1 cellular context compared by ENCODE assay signal in the genomic region with DNA sequence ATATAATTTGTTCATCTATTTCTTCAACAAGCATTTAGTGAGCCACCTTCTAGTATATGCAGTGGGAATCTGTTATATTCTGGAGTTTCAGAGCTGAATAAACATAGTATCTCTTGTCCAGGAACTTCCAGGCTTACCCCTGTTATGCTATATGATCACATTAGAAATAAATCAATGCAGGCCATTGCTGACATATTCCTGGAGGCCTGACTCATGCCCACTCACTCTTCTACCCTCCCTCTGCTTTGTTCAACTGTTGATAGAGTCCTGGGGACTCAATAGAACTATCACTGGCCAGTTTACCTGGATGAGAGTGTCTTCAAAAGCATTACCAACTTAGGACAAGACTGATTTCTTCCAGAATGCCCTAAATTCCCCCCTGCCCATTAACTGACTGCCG.
TF ChIP-seq lines count a peak whose summit lies in the region.

No MANE protein-coding gene starts in this region.

TF ChIP-seq in HEK293, 187 proteins besides CTCF, POLR2A, EP300 and RAD21 (continued from another document):
- TF ChIP-seq, protein P1, sequence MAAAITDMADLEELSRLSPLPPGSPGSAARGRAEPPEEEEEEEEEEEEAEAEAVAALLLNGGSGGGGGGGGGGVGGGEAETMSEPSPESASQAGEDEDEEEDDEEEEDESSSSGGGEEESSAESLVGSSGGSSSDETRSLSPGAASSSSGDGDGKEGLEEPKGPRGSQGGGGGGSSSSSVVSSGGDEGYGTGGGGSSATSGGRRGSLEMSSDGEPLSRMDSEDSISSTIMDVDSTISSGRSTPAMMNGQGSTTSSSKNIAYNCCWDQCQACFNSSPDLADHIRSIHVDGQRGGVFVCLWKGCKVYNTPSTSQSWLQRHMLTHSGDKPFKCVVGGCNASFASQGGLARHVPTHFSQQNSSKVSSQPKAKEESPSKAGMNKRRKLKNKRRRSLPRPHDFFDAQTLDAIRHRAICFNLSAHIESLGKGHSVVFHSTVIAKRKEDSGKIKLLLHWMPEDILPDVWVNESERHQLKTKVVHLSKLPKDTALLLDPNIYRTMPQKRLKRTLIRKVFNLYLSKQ (tag by site-specific recombination; IDR thresholded peaks at IDR 0.05; ENCODE audit: borderline replicate concordance): no peak
- TF ChIP-seq ZNF626 (tag by site-specific recombination; IDR thresholded peaks at IDR 0.05) (no peak), ZNF558 (tag by site-specific recombination; IDR thresholded peaks at IDR 0.05) (0 out of 2 replicates have a peak, but pooled peaks have one; percentile 17), SETDB1 (IDR thresholded peaks at IDR 0.05; ENCODE audit: insufficient read length, low read length) (no peak), ZFP41 (tag by site-specific recombination; IDR thresholded peaks at IDR 0.05; ENCODE audit: borderline replicate concordance) (no peak), HOXC10 (CRISPR knock-in tag; IDR thresholded peaks at IDR 0.05) (no peak), ZNF426 (tag by site-specific recombination; IDR thresholded peaks at IDR 0.05) (no peak), YY1 (tag by site-specific recombination; IDR thresholded peaks at IDR 0.05) (no peak), ZNF692 (tag by site-specific recombination; IDR thresholded peaks at IDR 0.05) (peak; percentile 43; the same call in 1 of the 2 replicates), ZBTB48 (tag by site-specific recombination; IDR thresholded peaks at IDR 0.05) (no peak), OSR2 (tag by site-specific recombination; IDR thresholded peaks at IDR 0.05) (no peak), ZEB2 (tag by site-specific recombination; IDR thresholded peaks at IDR 0.05) (peak; percentile 71), ZNF266 (tag by site-specific recombination; IDR thresholded peaks at IDR 0.05; ENCODE audit: low read depth) (no peak), ZNF184 (tag by site-specific recombination; IDR thresholded peaks at IDR 0.05) (peak; percentile 71; the same call in 1 of the 2 replicates), KLF7 (tag by site-specific recombination; IDR thresholded peaks at IDR 0.05; ENCODE audit: borderline replicate concordance) (no peak), KLF10 (tag by site-specific recombination; IDR thresholded peaks at IDR 0.05) (peak; percentile 49), ZNF624 (tag by site-specific recombination; IDR thresholded peaks at IDR 0.05) (no peak), ZBTB44 (tag by site-specific recombination; IDR thresholded peaks at IDR 0.05) (no peak), ZNF146 (tag by site-specific recombination; IDR thresholded peaks at IDR 0.05) (no peak), ZNF292 (tag by site-specific recombination; IDR thresholded peaks at IDR 0.05; ENCODE audit: borderline replicate concordance, low read depth) (no peak), ZNF513 (tag by site-specific recombination; IDR thresholded peaks at IDR 0.05) (no peak), ZNF670 (tag by site-specific recombination; IDR thresholded peaks at IDR 0.05; ENCODE audit: low read depth) (no peak), ZNF157 (tag by site-specific recombination; IDR thresholded peaks at IDR 0.05) (no peak), ZNF37A (tag by site-specific recombination; IDR thresholded peaks at IDR 0.05) (no peak), GLIS2 (tag by site-specific recombination; IDR thresholded peaks at IDR 0.05) (no peak), ZNF707 (tag by site-specific recombination; IDR thresholded peaks at IDR 0.05) (no peak), ZNF140 (tag by site-specific recombination; IDR thresholded peaks at IDR 0.05) (no peak), ZNF138 (tag by site-specific recombination; IDR thresholded peaks at IDR 0.05; ENCODE audit: borderline replicate concordance) (no peak), ZBTB8A (tag by site-specific recombination; IDR thresholded peaks at IDR 0.05) (no peak), ZNF768 (tag by site-specific recombination; IDR thresholded peaks at IDR 0.05) (no peak), ZNF132 (tag by site-specific recombination; IDR thresholded peaks at IDR 0.05; ENCODE audit: borderline replicate concordance) (no peak), GLI4 (tag by site-specific recombination; IDR thresholded peaks at IDR 0.05) (no peak), ZBTB21 (tag by site-specific recombination; IDR thresholded peaks at IDR 0.05) (no peak)
- TF ChIP-seq, protein P2, sequence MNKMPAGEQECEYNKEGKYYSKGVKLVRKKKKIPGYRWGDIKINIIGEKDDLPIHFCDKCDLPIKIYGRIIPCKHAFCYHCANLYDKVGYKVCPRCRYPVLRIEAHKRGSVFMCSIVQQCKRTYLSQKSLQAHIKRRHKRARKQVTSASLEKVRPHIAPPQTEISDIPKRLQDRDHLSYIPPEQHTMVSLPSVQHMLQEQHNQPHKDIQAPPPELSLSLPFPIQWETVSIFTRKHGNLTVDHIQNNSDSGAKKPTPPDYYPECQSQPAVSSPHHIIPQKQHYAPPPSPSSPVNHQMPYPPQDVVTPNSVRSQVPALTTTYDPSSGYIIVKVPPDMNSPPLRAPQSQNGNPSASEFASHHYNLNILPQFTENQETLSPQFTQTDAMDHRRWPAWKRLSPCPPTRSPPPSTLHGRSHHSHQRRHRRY (tag by site-specific recombination; IDR thresholded peaks at IDR 0.05): no peak
